ENCODE assay signal across 9 cellular contexts in genomic region chr1:44407430-44408180, GRCh38. TPM values are rescaled to one million over a fixed set of nuclear protein-coding genes. Genes with fewer than 3 reads are reported as not detected.
DNase-seq lines count a peak whose midpoint lies in the region; ATAC-seq and TF ChIP-seq lines count a peak whose summit lies in the region.
"Had no signal": no experiment of that assay in that cellular context is flagged by ENCODE, and none has a peak within 500 bp of the region (broad histone marks: within the 10 kb centered on the region; RNA-seq: fewer than 3 reads in every experiment).

No MANE protein-coding gene starts in this region.

- peaks cover 0 to 11% (median 3%) of the 10 kb centered on the region in 5 donors for H3K9me3 Mint-ChIP-seq in CD8-positive, alpha-beta memory T cell
- H3K9me3 Mint-ChIP-seq in nephron: no peaks in the 10 kb centered on the region

- peak overlapping the region; percentile 30 to 90 (median 71) for H3K4me3 Mint-ChIP-seq in CD8-positive, alpha-beta memory T cell
- H3K4me3 Mint-ChIP-seq in nephron: peak overlapping the region; percentile 36 to 74 (median 55)

- POLR2A ChIA-PET in CD8-positive, alpha-beta memory T cell (lab: Charles Lee): no interaction called here

- CTCF ChIA-PET in CD8-positive, alpha-beta memory T cell (lab: Charles Lee): no interaction called here

- no peak overlapping the region for H3K9ac ChIP-seq in duodenal mucosa (ENCODE audit: low read depth in 1 of 2, low read length in 2 of 2)

- TF ChIP-seq CTCF in nephron (IDR thresholded peaks at IDR 0.05; ENCODE audit: unreplicated experiment in 3 of 3): no peak

- peaks cover 35 to 44% (median 37%) of the 10 kb centered on the region in 3 donors for H3K4me1 Mint-ChIP-seq in CD8-positive, alpha-beta memory T cell
- peaks cover 19% of the 10 kb centered on the region for H3K4me1 Mint-ChIP-seq in nephron

- H3K27ac Mint-ChIP-seq in CD8-positive, alpha-beta memory T cell: no peak overlapping the region
- H3K27ac Mint-ChIP-seq in nephron: no peak overlapping the region

- no peaks in the 10 kb centered on the region for H3K36me3 ChIP-seq in CD8-positive, alpha-beta memory T cell (ENCODE audit: insufficient read depth, low read length)
- no peaks in the 10 kb centered on the region for H3K36me3 ChIP-seq in duodenal mucosa (ENCODE audit: control insufficient read depth in 1 of 2, insufficient read depth in 2 of 2, low read length in 2 of 2)

- H3K27me3 ChIP-seq in CD8-positive, alpha-beta memory T cell (ENCODE audit: insufficient read depth, low read length, poor library complexity, severe bottlenecking): peaks cover 81% of the 10 kb centered on the region
- peaks cover 79 to 84% of the 10 kb centered on the region in 2 donors for H3K27me3 ChIP-seq in duodenal mucosa (ENCODE audit: control insufficient read depth in 1 of 2, insufficient read depth in 2 of 2, low read length in 2 of 2)

- no peaks in the 10 kb centered on the region for H3K36me3 Mint-ChIP-seq in CD8-positive, alpha-beta memory T cell
- no peaks in the 10 kb centered on the region for H3K36me3 Mint-ChIP-seq in nephron (ENCODE audit: low read depth)

- H3K4me1 ChIP-seq in CD8-positive, alpha-beta memory T cell (ENCODE audit: insufficient read depth, low read length): peaks cover 32% of the 10 kb centered on the region
- peaks cover 11 to 26% of the 10 kb centered on the region in 2 donors for H3K4me1 ChIP-seq in duodenal mucosa (ENCODE audit: control insufficient read depth in 1 of 2, insufficient read depth in 2 of 2, low read length in 2 of 2)

- H3K27me3 Mint-ChIP-seq in CD8-positive, alpha-beta memory T cell: peaks cover 37 to 54% of the 10 kb centered on the region in 2 donors
- H3K27me3 Mint-ChIP-seq in nephron (ENCODE audit: low read depth): peaks cover 41% of the 10 kb centered on the region

- no peak overlapping the region for H3K4me3 ChIP-seq in CD8-positive, alpha-beta memory T cell (ENCODE audit: low read length)
- H3K4me3 ChIP-seq in duodenal mucosa (ENCODE audit: low read depth in 1 of 2, low read length in 2 of 2): peak overlapping the region; percentile 4 to 23

- H3K9me3 ChIP-seq in CD8-positive, alpha-beta memory T cell (ENCODE audit: low read length): no peaks in the 10 kb centered on the region
- H3K9me3 ChIP-seq in duodenal mucosa (ENCODE audit: control insufficient read depth in 1 of 2, low read length in 2 of 2): no peaks in the 10 kb centered on the region

- ATAC-seq in GM21576 (IDR thresholded peaks at IDR 0.05; ENCODE audit: unreplicated experiment): no peak

- no peak overlapping the region for H3K27ac ChIP-seq in CD8-positive, alpha-beta memory T cell (ENCODE audit: low read depth, low read length)
- H3K27ac ChIP-seq in duodenal mucosa (ENCODE audit: low read depth, low read length): no peak overlapping the region

- no peak for DNase-seq in CD8-positive, alpha-beta memory T cell
- DNase-seq in NCI-H510A (lab: John Stamatoyannopoulos, UW) (peak; percentile 25), amniotic stem cell (lab: John Stamatoyannopoulos, UW) (no peak), NCI-H2196 (lab: John Stamatoyannopoulos, UW; ENCODE audit: unreplicated experiment) (no peak)
- DNase-seq in activated CD4-positive, CD25-positive, alpha-beta regulatory T cell treated with anti-CD3 and anti-CD28 coated beads, Interleukin-2, amount 50 U/mL, for 72 hours: no peak
- DNase-seq: NCI-H524 treated with DMSO at 0.1 percent for 48 hours had no signal

RNA-seq across cellular contexts. Expression of gene RNF220, which starts 2.5 kb away (rescaled TPM):
- total RNA-seq in CD8-positive, alpha-beta memory T cell: 100 to 1,000 TPM; 115 TPM
- polyA plus RNA-seq in CD8-positive, alpha-beta memory T cell: 104 TPM

RNA-seq across cellular contexts. Expression of gene ERI3, which starts 52.5 kb away (rescaled TPM):
- total RNA-seq in CD8-positive, alpha-beta memory T cell: 10 to 100 TPM; 53.8 to 59.9 TPM
- 36.1 TPM for polyA plus RNA-seq in CD8-positive, alpha-beta memory T cell
